ENCODE assay signal across 1 cellular context in the genomic region with DNA sequence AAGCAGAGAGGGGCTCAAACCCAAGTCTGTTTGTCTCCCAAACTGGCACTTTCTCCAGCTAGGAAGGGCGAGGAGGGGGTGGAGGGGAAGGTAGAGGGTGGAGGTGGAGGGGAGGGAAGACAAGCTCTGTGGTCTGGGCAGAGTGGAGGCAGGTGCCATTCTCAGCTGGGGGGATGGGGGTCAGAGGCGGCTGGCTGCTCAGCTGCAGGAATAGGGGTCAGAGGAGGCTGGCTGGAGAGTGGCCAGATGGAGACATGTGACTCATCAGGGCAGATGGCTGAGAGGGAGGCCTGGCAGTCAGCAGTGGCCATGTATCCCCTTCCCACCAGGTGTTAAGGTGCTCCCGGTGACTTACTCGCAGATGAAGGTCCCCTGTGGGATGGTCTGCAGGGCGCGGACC.
TF ChIP-seq lines count a peak whose summit lies in the region.

No MANE protein-coding gene starts in this region.

TF ChIP-seq in HEK293, 187 proteins besides CTCF, POLR2A, EP300 and RAD21 (continued from another document):
- TF ChIP-seq YY2 (tag by site-specific recombination; IDR thresholded peaks at IDR 0.05): no peak
- peak; percentile 22; the same call in 1 of the 2 replicates for TF ChIP-seq ZIC2 (tag by site-specific recombination; IDR thresholded peaks at IDR 0.05)
- peak; percentile 22; the same call in 1 of the 2 replicates for TF ChIP-seq GLIS1 (tag by site-specific recombination; IDR thresholded peaks at IDR 0.05)
- no peak for TF ChIP-seq HIC1 (tag by site-specific recombination; IDR thresholded peaks at IDR 0.05)
- no peak for TF ChIP-seq ZNF510 (tag by site-specific recombination; IDR thresholded peaks at IDR 0.05; ENCODE audit: insufficient replicate concordance)
- no peak for TF ChIP-seq ZNF521 (tag by site-specific recombination; IDR thresholded peaks at IDR 0.05)
- TF ChIP-seq, protein P1, sequence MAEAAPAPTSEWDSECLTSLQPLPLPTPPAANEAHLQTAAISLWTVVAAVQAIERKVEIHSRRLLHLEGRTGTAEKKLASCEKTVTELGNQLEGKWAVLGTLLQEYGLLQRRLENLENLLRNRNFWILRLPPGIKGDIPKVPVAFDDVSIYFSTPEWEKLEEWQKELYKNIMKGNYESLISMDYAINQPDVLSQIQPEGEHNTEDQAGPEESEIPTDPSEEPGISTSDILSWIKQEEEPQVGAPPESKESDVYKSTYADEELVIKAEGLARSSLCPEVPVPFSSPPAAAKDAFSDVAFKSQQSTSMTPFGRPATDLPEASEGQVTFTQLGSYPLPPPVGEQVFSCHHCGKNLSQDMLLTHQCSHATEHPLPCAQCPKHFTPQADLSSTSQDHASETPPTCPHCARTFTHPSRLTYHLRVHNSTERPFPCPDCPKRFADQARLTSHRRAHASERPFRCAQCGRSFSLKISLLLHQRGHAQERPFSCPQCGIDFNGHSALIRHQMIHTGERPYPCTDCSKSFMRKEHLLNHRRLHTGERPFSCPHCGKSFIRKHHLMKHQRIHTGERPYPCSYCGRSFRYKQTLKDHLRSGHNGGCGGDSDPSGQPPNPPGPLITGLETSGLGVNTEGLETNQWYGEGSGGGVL (tag by site-specific recombination; IDR thresholded peaks at IDR 0.05): peak; percentile 64
TF ChIP-seq in HEK293: peak in this region for 4.
